27 cellular contexts compared by ENCODE assay signal in the genomic region with DNA sequence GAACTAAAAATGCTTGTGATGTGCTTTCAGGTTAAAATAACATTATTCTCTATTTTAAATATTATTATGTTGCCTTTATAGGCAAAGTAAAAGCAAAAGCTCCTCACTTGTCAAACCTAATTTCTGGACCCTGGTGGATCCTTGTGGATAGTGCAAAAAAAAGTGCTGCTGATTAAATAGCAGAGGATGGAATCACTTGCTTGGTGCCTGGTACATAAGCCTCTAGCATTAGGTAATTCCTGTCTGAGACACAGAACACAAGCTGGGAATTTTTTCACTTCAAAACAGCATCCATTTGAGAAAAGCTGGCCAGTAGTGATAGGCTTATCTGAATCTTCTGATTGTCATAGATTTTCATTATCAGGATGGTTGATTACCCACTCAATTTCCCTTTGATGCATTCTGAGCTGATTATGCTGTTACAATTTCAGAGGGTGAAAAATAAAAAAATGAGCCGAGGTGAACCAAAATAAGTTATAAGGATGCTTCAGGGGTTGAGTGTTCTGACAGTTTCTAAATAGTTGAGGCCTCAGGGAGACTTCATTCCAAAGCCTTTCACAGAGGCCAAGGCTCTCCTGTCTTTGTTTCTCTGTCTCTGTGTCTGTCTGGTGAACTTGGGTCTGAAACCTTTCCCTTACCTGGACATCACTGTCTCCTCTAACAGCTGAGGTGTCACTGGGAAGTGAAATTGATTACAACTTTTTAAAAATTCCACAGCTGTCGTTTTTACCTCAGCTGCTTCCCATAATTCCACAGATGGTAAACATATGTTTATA.
DNase-seq lines count a peak whose midpoint lies in the region; ATAC-seq, FAIRE-seq and TF ChIP-seq lines count a peak whose summit lies in the region.
"Had no signal": no experiment of that assay in that cellular context is flagged by ENCODE, and none has a peak within 500 bp of the region (broad histone marks: within the 10 kb centered on the region; RNA-seq: fewer than 3 reads in every experiment).

No MANE protein-coding gene starts in this region.

- no peaks in the 10 kb centered on the region for H3K36me3 Mint-ChIP-seq in nephron progenitor cell (ENCODE audit: low read depth)
- H3K36me3 Mint-ChIP-seq: IgD-negative memory B cell, T-cell had no signal

- H3K27ac ChIP-seq in HUES6 (ENCODE audit: low read depth, low read length) (peak overlapping the region; percentile 20; the same call in 1 of the 2 replicates), hepatocyte (peak overlapping the region; percentile 30)
- H3K27ac ChIP-seq: KMS-11, SJCRH30 had no signal

- TF ChIP-seq CTCF in hepatocyte (IDR thresholded peaks at IDR 0.05; ENCODE audit: poor library complexity), result no peak
- TF ChIP-seq CTCF in nephron progenitor cell (IDR thresholded peaks at IDR 0.05), result no peak

- H3K9ac ChIP-seq in HUES6 (ENCODE audit: low read length), result no peak overlapping the region
- H3K9ac ChIP-seq: KMS-11 had no signal

- H3K4me1 ChIP-seq in HUES6 (ENCODE audit: control insufficient read depth, insufficient read depth, low read length) (peaks cover 24% of the 10 kb centered on the region), hepatocyte (ENCODE audit: insufficient read depth) (no peaks in the 10 kb centered on the region)
- H3K4me1 ChIP-seq: SJCRH30 had no signal

- H3K9me2 ChIP-seq in hepatocyte (replicated peaks; ENCODE audit: insufficient read depth), result no peaks in the 10 kb centered on the region

- no peaks in the 10 kb centered on the region for H3K27me3 Mint-ChIP-seq in nephron progenitor cell (ENCODE audit: low read depth, poor library complexity)
- H3K27me3 Mint-ChIP-seq: T-cell had no signal

- ATAC-seq in GM21360 (IDR thresholded peaks at IDR 0.05; ENCODE audit: unreplicated experiment), result no peak
- ATAC-seq: PC-3, Right ventricle myocardium inferior, T-cell had no signal

- H3K4me3 Mint-ChIP-seq in nephron progenitor cell, result no peak overlapping the region
- H3K4me3 Mint-ChIP-seq: HFFc6, IgD-negative memory B cell, T-cell had no signal

- no peak overlapping the region for H3K4me2 ChIP-seq in hepatocyte
- H3K4me2 ChIP-seq: KMS-11 had no signal

- no peaks in the 10 kb centered on the region for H3K27me3 ChIP-seq in HUES6 (ENCODE audit: control insufficient read depth, insufficient read depth, low read length)
- no peaks in the 10 kb centered on the region for H3K27me3 ChIP-seq in hepatocyte
- H3K27me3 ChIP-seq: SJCRH30 had no signal

- H4K20me1 ChIP-seq in hepatocyte (ENCODE audit: insufficient read depth, poor library complexity, severe bottlenecking), result no peaks in the 10 kb centered on the region

- peak overlapping the region; percentile 49 for H3K27ac Mint-ChIP-seq in nephron progenitor cell
- H3K27ac Mint-ChIP-seq: HFFc6, IgD-negative memory B cell, T-cell had no signal

- H3K4me3 ChIP-seq in HUES6 (ENCODE audit: low read depth, low read length) (no peak overlapping the region), hepatocyte (no peak overlapping the region)
- H3K4me3 ChIP-seq: SJCRH30 had no signal

- no peaks in the 10 kb centered on the region for H3K79me2 ChIP-seq in hepatocyte

- H3K9me3 Mint-ChIP-seq in nephron progenitor cell, result no peaks in the 10 kb centered on the region

- peak; percentile 27 for DNase-seq in NCI-H146 (lab: John Stamatoyannopoulos, UW)
- no peak for DNase-seq in NCI-H146 treated with DMSO at 0.1 percent for 48 hours (lab: John Stamatoyannopoulos, UW; ENCODE audit: unreplicated experiment)
- DNase-seq in hepatocyte (ENCODE audit: low spot score), result peak; percentile 6
- no peak for DNase-seq in nephron progenitor cell
- DNase-seq in GM19238 (ENCODE audit: insufficient read length, low spot score), result no peak
- no peak for DNase-seq in RCC 7860 (ENCODE audit: low spot score)
- DNase-seq: 8988T; Calu3; H7; HFFc6; MM.1S; NCI-H187; NCI-H2081 treated with DMSO at 0.1 percent for 48 hours; NCI-H2171 treated with DMSO at 0.1 percent for 48 hours; NCI-H510A treated with DMSO at 0.1 percent for 48 hours; NCI-H82; NK-92 treated with Interleukin-12 subunit alpha and Interleukin-12 subunit beta, amount 100 ng/mL, for 24 hours; PC-3; SJCRH30; T-cell had no signal

- no peaks in the 10 kb centered on the region for H3K4me1 Mint-ChIP-seq in nephron progenitor cell
- H3K4me1 Mint-ChIP-seq: IgD-negative memory B cell, T-cell had no signal

- FAIRE-seq in RCC 7860 (lab: Jason Lieb, UNC), result no peak
- FAIRE-seq: G401.6, HTR-8/SVneo had no signal

- H3K9me3 ChIP-seq in HUES6 (ENCODE audit: control insufficient read depth, insufficient read depth, low read depth, low read length), result 0 out of 2 replicates have a peak, but pooled peaks cover 3% of the 10 kb centered on the region
- no peaks in the 10 kb centered on the region for H3K9me3 ChIP-seq in hepatocyte (ENCODE audit: low read depth)
- H3K9me3 ChIP-seq: SJCRH30 had no signal

- no peaks in the 10 kb centered on the region for H3K36me3 ChIP-seq in HUES6 (ENCODE audit: control insufficient read depth, insufficient read depth, low read length)
- no peaks in the 10 kb centered on the region for H3K36me3 ChIP-seq in hepatocyte (replicated peaks; ENCODE audit: insufficient read depth, low read depth)
- H3K36me3 ChIP-seq: SJCRH30 had no signal

- H2AFZ ChIP-seq in hepatocyte, result no peak overlapping the region

- WGBS in hepatocyte (ENCODE audit: low lambda C conversion rate, missing lambda C conversion rate), result 30% methylated on average over 2 of the region's 2 CpGs

Comparison
In these comparisons a context has a peak if more than half of its experiments do, and no peak if none do; other contexts are left out.
1. DNase-seq: peak in NCI-H146 (single experiment) and hepatocyte (single experiment); none in NCI-H146 treated with DMSO at 0.1 percent for 48 hours (single experiment), nephron progenitor cell (single experiment), GM19238 (single experiment) and RCC 7860 (single experiment).